In the genomic region with DNA sequence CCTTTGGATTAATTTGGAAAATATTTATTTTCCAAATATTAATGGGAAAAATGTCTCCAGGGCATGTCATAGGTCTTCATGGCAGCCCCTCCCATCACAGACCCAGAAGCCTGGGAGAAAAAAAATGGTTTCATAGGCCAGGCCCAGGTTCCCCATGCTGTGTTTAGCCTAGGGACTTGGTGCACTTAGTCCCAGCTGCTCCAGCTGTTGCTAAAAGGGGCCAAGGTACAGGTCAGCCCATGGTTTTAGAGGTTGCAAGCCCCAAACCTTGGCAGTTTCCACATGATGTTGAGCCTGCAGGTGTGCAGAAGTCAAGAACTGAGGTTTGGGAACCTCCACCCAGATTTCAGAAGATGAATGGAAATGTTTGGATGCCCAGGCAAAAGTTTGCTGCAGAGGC, we compare ENCODE assay signal across 19 cellular contexts.
"Had no signal": no experiment of that assay in that cellular context is flagged by ENCODE, and none has a peak within 500 bp of the region (broad histone marks: within the 10 kb centered on the region; RNA-seq: fewer than 3 reads in every experiment).

No MANE protein-coding gene starts in this region.

- H2AFZ ChIP-seq: parathyroid adenoma had no signal

- ATAC-seq: esophagus mucosa; gastrocnemius medialis; left lobe of liver; sciatic nerve; stimulated activated effector memory CD8-positive, alpha-beta T cell treated with anti-CD3 and anti-CD28 coated beads, Interleukin-12 subunit alpha, Interleukin-12 subunit beta, amount 100 ng/mL, for 72 hours; upper lobe of right lung had no signal

- H3K9ac ChIP-seq: neural progenitor cell, parathyroid adenoma had no signal

- H3K27me3 Mint-ChIP-seq: memory B cell, progenitor cell of endocrine pancreas had no signal

- H3K36me3 Mint-ChIP-seq: memory B cell; neural progenitor cell; stimulated activated effector memory CD8-positive, alpha-beta T cell treated with anti-CD3 and anti-CD28 coated beads, Interleukin-12 subunit alpha, Interleukin-12 subunit beta, amount 100 ng/mL, for 72 hours had no signal

- H3K27ac Mint-ChIP-seq: memory B cell; nephron; neural progenitor cell; progenitor cell of endocrine pancreas; stimulated activated effector memory CD8-positive, alpha-beta T cell treated with anti-CD3 and anti-CD28 coated beads, Interleukin-12 subunit alpha, Interleukin-12 subunit beta, amount 100 ng/mL, for 72 hours had no signal

- H3K4me1 ChIP-seq: gastrocnemius medialis, neural progenitor cell, parathyroid adenoma, suprapubic skin, transverse colon, upper lobe of right lung, uterus had no signal

- H3K4me2 ChIP-seq: neural progenitor cell, smooth muscle cell had no signal

- H3K9me3 ChIP-seq: gastrocnemius medialis, suprapubic skin, transverse colon, upper lobe of right lung, uterus had no signal

- H3K79me2 ChIP-seq: parathyroid adenoma had no signal

- H3K4me1 Mint-ChIP-seq: memory B cell; nephron; neural progenitor cell; stimulated activated effector memory CD8-positive, alpha-beta T cell treated with anti-CD3 and anti-CD28 coated beads, Interleukin-12 subunit alpha, Interleukin-12 subunit beta, amount 100 ng/mL, for 72 hours had no signal

- H3K27ac ChIP-seq: dorsolateral prefrontal cortex, epithelial cell of prostate, gastrocnemius medialis, neural progenitor cell, parathyroid adenoma, suprapubic skin, transverse colon, upper lobe of right lung, uterus had no signal

- H3K9me3 Mint-ChIP-seq: memory B cell; nephron; neural progenitor cell; stimulated activated effector memory CD8-positive, alpha-beta T cell treated with anti-CD3 and anti-CD28 coated beads, Interleukin-12 subunit alpha, Interleukin-12 subunit beta, amount 100 ng/mL, for 72 hours had no signal

- H3K4me3 Mint-ChIP-seq: memory B cell; nephron; neural progenitor cell; stimulated activated effector memory CD8-positive, alpha-beta T cell treated with anti-CD3 and anti-CD28 coated beads, Interleukin-12 subunit alpha, Interleukin-12 subunit beta, amount 100 ng/mL, for 72 hours had no signal

- DNase-seq: foreskin fibroblast, gastrocnemius medialis, uterus had no signal

- H3K36me3 ChIP-seq: gastrocnemius medialis, neural progenitor cell, suprapubic skin, transverse colon, upper lobe of right lung, uterus had no signal

- H3K4me3 ChIP-seq: dorsolateral prefrontal cortex, gastrocnemius medialis, lung, neural progenitor cell, smooth muscle cell, suprapubic skin, transverse colon, upper lobe of right lung, uterus had no signal

- H3K27me3 ChIP-seq: dorsolateral prefrontal cortex, gastrocnemius medialis, neural progenitor cell, suprapubic skin, transverse colon, upper lobe of right lung, uterus had no signal
